ENCODE assay signal across 9 cellular contexts in the genomic region with DNA sequence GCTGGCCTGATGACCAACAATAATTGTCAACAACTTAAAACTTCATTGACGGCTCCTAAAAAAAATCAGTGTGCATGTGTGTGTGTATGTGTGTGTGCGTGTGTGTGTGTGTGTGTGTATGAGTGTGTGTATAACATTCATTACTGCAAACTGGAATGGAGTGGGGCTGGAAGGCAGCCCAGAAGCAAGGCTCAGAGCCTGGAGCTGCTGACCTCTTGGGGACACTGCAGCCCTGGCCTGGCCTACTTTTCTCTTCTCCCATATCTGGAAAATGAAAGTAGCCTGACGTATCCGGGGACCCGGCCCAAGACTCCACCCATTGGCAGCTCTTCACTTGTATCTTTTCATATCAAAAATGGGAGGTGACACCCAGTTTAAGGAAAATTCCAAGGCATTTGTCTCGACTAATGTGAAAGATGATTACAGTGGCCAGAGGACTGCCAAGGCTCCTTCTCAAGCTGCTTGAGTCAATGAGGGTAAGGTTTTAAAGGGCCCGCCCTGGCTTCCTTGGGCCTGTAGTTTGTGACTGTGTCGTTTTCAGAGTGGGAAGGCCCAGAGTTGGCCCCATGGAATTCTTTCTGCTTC.
DNase-seq lines count a peak whose midpoint lies in the region; TF ChIP-seq lines count a peak whose summit lies in the region.
"Had no signal": no experiment of that assay in that cellular context is flagged by ENCODE, and none has a peak within 500 bp of the region (broad histone marks: within the 10 kb centered on the region; RNA-seq: fewer than 3 reads in every experiment).

No MANE protein-coding gene starts in this region.

- H4K20me1 ChIP-seq in neural progenitor cell (ENCODE audit: low read depth) = no peaks in the 10 kb centered on the region

- in situ Hi-C loops in astrocyte of the spinal cord (cut with HindIII; ENCODE audit: low sequenced_read_pairs) = no loop called here

- peaks cover 9% of the 10 kb centered on the region for H3K27me3 Mint-ChIP-seq in neural progenitor cell (ENCODE audit: insufficient read depth, low read depth)
- peaks cover 2% of the 10 kb centered on the region for H3K27me3 Mint-ChIP-seq in endothelial cell (ENCODE audit: unreplicated experiment)

- intact Hi-C loops in sigmoid colon (cut with DNase I) = no loop called here

- H3K9ac ChIP-seq in neural progenitor cell = no peak overlapping the region

- peaks cover 8% of the 10 kb centered on the region for H3K4me1 Mint-ChIP-seq in neural progenitor cell
- peaks cover 9% of the 10 kb centered on the region for H3K4me1 Mint-ChIP-seq in endothelial cell (ENCODE audit: unreplicated experiment)

- peaks cover 2% of the 10 kb centered on the region for H3K36me3 Mint-ChIP-seq in neural progenitor cell
- no peaks in the 10 kb centered on the region for H3K36me3 Mint-ChIP-seq in endothelial cell (ENCODE audit: low read depth, unreplicated experiment)

- no peak for TF ChIP-seq CTCF in astrocyte of the spinal cord (IDR thresholded peaks at IDR 0.05; ENCODE audit: low read depth, low read length)
- TF ChIP-seq CTCF in sigmoid colon (IDR thresholded peaks at IDR 0.05) = no peak
- no peak for TF ChIP-seq CTCF in neural progenitor cell (IDR thresholded peaks at IDR 0.05)
- no peak for TF ChIP-seq CTCF in endothelial cell (IDR thresholded peaks at IDR 0.05; ENCODE audit: unreplicated experiment)

- H3K27ac Mint-ChIP-seq in neural progenitor cell (no peak overlapping the region), endothelial cell (ENCODE audit: unreplicated experiment) (no peak overlapping the region)

- H3K27me3 ChIP-seq in sigmoid colon (no peaks in the 10 kb centered on the region), neural progenitor cell (no peaks in the 10 kb centered on the region)

- peak; percentile 89 for DNase-seq in EH (ENCODE audit: low read depth)
- peak; percentile 33 for DNase-seq in astrocyte of the spinal cord (ENCODE audit: low read depth, low spot score)
- peak; percentile 74 for DNase-seq in hepatic stellate cell (ENCODE audit: low spot score)
- peak; percentile 91 for DNase-seq in sigmoid colon
- no peak for DNase-seq in neural progenitor cell (ENCODE audit: low spot score)
- DNase-seq in epidermal melanocyte (ENCODE audit: insufficient read length, low spot score) = no peak
- no peak for DNase-seq in mesenteric fat pad (ENCODE audit: low spot score)
- no peak for DNase-seq in endothelial cell (ENCODE audit: low spot score)
- DNase-seq: NCI-H446 had no signal

- no peaks in the 10 kb centered on the region for H3K9me3 Mint-ChIP-seq in neural progenitor cell
- no peaks in the 10 kb centered on the region for H3K9me3 Mint-ChIP-seq in endothelial cell (ENCODE audit: unreplicated experiment)

- H3K27ac ChIP-seq in sigmoid colon (peak overlapping the region; percentile 63 to 72 (median 68)), neural progenitor cell (no peak overlapping the region)

- no peak overlapping the region for H3K4me3 Mint-ChIP-seq in neural progenitor cell
- no peak overlapping the region for H3K4me3 Mint-ChIP-seq in endothelial cell (ENCODE audit: unreplicated experiment)

- no peak overlapping the region for H2AFZ ChIP-seq in neural progenitor cell (replicated peaks)

- no peak for TF ChIP-seq EP300 in sigmoid colon (IDR thresholded peaks at IDR 0.05)

- no peaks in the 10 kb centered on the region for H3K79me2 ChIP-seq in neural progenitor cell (ENCODE audit: low read depth)

- H3K4me1 ChIP-seq in sigmoid colon (peaks cover 0 to 36% (median 26%) of the 10 kb centered on the region in 4 donors), neural progenitor cell (no peaks in the 10 kb centered on the region)

- H3K9me3 ChIP-seq in sigmoid colon (no peaks in the 10 kb centered on the region), neural progenitor cell (ENCODE audit: low read depth) (no peaks in the 10 kb centered on the region)

- TF ChIP-seq POLR2A in sigmoid colon (IDR thresholded peaks at IDR 0.05) = no peak

- H3K36me3 ChIP-seq in sigmoid colon (no peaks in the 10 kb centered on the region), neural progenitor cell (no peaks in the 10 kb centered on the region)

- H3K4me2 ChIP-seq in neural progenitor cell = no peak overlapping the region

- WGBS in sigmoid colon, 2 donors = 36 to 52% methylated on average over 8 of the region's 8 CpGs

- H3F3A ChIP-seq in neural progenitor cell (ENCODE audit: low read depth) = no peaks in the 10 kb centered on the region

- no peak overlapping the region for H3K4me3 ChIP-seq in astrocyte of the spinal cord (ENCODE audit: low read depth, low read length)
- H3K4me3 ChIP-seq in sigmoid colon = peak overlapping the region in 1 of 4 donors; percentile 3
- H3K4me3 ChIP-seq in neural progenitor cell = no peak overlapping the region

Comparison
In these comparisons a context has a peak if more than half of its experiments do, and no peak if none do; other contexts are left out.
1. DNase-seq: peak in EH (single experiment), astrocyte of the spinal cord (single experiment), hepatic stellate cell (single experiment) and sigmoid colon (single experiment); none in neural progenitor cell (single experiment), epidermal melanocyte (single experiment), mesenteric fat pad (single experiment) and endothelial cell (single experiment).